In the genomic region with DNA sequence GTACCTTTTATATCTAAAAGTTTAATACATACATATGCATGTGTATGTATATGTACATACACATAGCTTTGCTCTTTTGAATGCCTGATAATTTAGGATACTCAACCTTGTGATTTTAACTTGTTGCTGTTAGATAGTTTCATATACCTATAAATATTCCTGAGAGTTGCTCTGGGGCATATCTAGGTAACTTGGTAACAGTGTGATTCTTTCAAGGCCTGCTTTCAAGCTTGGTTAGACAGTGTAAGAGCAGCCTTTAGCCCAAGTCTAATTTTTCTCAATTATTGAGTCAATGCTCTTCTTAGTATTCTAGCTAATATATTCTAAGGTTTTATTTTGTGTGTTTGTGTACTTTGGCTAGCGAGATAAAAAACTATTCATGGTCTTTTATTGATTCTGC, we compare ENCODE assay signal across 25 cellular contexts.
"Had no signal": no experiment of that assay in that cellular context is flagged by ENCODE, and none has a peak within 500 bp of the region (broad histone marks: within the 10 kb centered on the region; RNA-seq: fewer than 3 reads in every experiment).

No MANE protein-coding gene starts in this region.

- H3K36me3 ChIP-seq: left ventricle myocardium inferior, ovary, prostate gland, stomach, thyroid gland, transverse colon, upper lobe of left lung, vagina had no signal

- DNase-seq: islet precursor cell; left ventricle myocardium inferior; midbrain; mucosa of descending colon; naive thymus-derived CD4-positive, alpha-beta T cell; ovary; retina; right cardiac atrium; stimulated activated CD4-positive, alpha-beta T cell treated with anti-CD3 and anti-CD28 coated beads, Interleukin-12 subunit alpha, Interleukin-12 subunit beta, amount 100 ng/mL, for 4 hours; stimulated activated CD4-positive, alpha-beta T cell treated with anti-CD3 and anti-CD28 coated beads, Interleukin-15, amount 100 ng/mL, for 24 hours; stimulated activated CD4-positive, alpha-beta T cell treated with anti-CD3 and anti-CD28 coated beads, Interleukin-2, amount 100 ng/mL, for 24 hours; stimulated activated CD4-positive, alpha-beta T cell treated with anti-CD3 and anti-CD28 coated beads, Interleukin-4, amount 100 ng/mL, for 1 hour; stimulated activated naive B cell treated with anti-CD40 and anti-IgM and Interleukin-4, amounts not matched to agents 10 μg/mL and 1 μg/mL and 100 μg/mL, for 72 hours; stimulated activated naive CD8-positive, alpha-beta T cell treated with anti-CD3 and anti-CD28 coated beads, Interleukin-15, Interleukin-2, amounts not matched to agents 100 U/mL and 50 U/mL, for 24 hours; stomach; testis; thyroid gland; transverse colon; upper lobe of left lung had no signal

- ATAC-seq: mucosa of descending colon; naive thymus-derived CD4-positive, alpha-beta T cell; natural killer cell treated with Interleukin-12 subunit alpha and Interleukin-12 subunit beta and Interleukin-15 and Interleukin-18, amount 100 ng/mL, for 72 hours; right cardiac atrium; sciatic nerve; stimulated activated naive B cell treated with anti-CD40 and anti-IgM and Interleukin-4, amounts not matched to agents 10 μg/mL and 1 μg/mL and 100 μg/mL, for 72 hours; stimulated activated naive CD8-positive, alpha-beta T cell treated with anti-CD3 and anti-CD28 coated beads, Interleukin-15, Interleukin-2, amounts not matched to agents 100 U/mL and 50 U/mL, for 24 hours had no signal

- H3K27ac ChIP-seq: left ventricle myocardium inferior, ovary, prostate gland, skin epidermis, stomach, testis, thyroid gland, transverse colon, upper lobe of left lung, vagina had no signal

- H3K4me1 ChIP-seq: left ventricle myocardium inferior, prostate gland, stomach, testis, transverse colon, upper lobe of left lung, vagina had no signal

- H3K9me3 ChIP-seq: mucosa of descending colon, ovary, prostate gland, testis, thyroid gland, transverse colon, vagina had no signal

- H3K27me3 ChIP-seq: ovary, stomach, testis, thyroid gland, transverse colon, upper lobe of left lung, vagina had no signal

- H3K4me3 ChIP-seq: left ventricle myocardium inferior, lung, mucosa of descending colon, ovary, prostate gland, skin epidermis, stomach, testis, thyroid gland, transverse colon, upper lobe of left lung, vagina had no signal
